ENCODE assay signal across 1 cellular context in the genomic region with DNA sequence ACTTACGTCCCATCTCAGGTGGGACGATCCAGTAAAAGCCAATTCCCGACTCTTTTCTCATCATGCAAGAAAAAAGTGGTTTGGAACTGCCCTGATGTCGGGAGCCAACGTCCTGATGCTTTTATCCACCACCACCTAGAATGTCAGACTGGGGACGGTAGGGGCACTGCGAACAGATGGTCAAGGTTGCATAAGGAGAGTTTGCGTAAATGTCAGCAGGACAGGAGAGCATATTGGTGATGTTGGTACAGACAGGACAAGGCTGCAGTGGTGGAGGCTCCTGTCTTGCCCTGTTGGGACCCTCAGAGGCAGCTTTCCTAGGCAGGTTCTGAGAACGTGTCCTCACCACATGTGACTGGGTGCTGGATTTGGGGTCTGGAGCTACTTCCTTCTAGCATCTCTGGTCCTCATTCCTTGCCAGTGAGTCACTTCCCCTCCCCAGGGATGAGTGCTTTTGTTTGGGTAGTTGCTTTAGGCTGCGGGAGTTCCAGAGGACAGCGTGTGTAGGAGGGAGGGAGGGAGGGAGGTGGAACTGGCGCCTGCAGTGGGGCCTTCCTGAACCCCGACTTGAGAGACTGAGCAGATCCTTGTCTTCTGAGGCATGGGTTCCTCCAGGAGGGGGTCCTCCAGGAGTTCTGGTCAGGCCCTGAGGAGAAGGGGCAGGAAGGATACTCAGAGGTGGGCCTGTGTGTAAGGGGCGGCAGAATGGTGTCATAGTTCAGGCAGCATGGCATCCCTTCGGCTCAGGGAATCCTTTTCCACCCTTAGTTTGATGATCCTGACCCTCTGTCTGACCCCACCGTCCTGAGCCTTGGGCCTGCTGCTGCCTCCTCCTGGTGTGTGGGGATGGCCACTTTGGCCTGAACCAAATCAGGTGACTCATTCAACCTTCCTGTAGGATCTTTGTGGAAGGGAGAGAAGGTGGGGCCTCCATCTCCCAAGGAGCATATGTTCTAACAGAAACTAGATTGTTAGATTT.
TF ChIP-seq lines count a peak whose summit lies in the region.

No MANE protein-coding gene starts in this region.

TF ChIP-seq in IMR-90, 13 proteins besides CTCF, POLR2A, EP300 and RAD21 (continued from another document):
- TF ChIP-seq ELK1 (IDR thresholded peaks at IDR 0.05; ENCODE audit: borderline replicate concordance, low read depth, low read length) (no peak), MAFK (IDR thresholded peaks at IDR 0.05; ENCODE audit: low read depth, low read length) (no peak), MXI1 (IDR thresholded peaks at IDR 0.05; ENCODE audit: borderline replicate concordance, low read depth, low read length) (no peak), SMC3 (IDR thresholded peaks at IDR 0.05; ENCODE audit: low read depth, low read length) (no peak)
TF ChIP-seq in IMR-90: peak in this region for 2.
